ENCODE assay signal across 12 cellular contexts in genomic region chr10:26869528-26869927, GRCh38. TPM values are rescaled to one million over a fixed set of nuclear protein-coding genes. Genes with fewer than 3 reads are reported as not detected.
DNase-seq lines count a peak whose midpoint lies in the region; ATAC-seq and TF ChIP-seq lines count a peak whose summit lies in the region.
"Had no signal": no experiment of that assay in that cellular context is flagged by ENCODE, and none has a peak within 500 bp of the region (broad histone marks: within the 10 kb centered on the region; RNA-seq: fewer than 3 reads in every experiment).

No MANE protein-coding gene starts in this region.

- intact Hi-C loops in upper lobe of right lung (cut with DNase I) = no loop called here

- no peaks in the 10 kb centered on the region for H3K36me3 Mint-ChIP-seq in T-cell

- H3K4me1 ChIP-seq in esophagus (ENCODE audit: control insufficient read depth in 2 of 2, insufficient read depth in 2 of 2, low read length in 1 of 2) (peaks cover 0 to 4% of the 10 kb centered on the region in 2 donors), upper lobe of right lung (no peaks in the 10 kb centered on the region)
- H3K4me1 ChIP-seq: heart right ventricle had no signal

- ATAC-seq in T-cell (replicated peaks in 1 of 4) (peak; percentile 29 to 57 (median 45)), upper lobe of right lung (peak; percentile 48), HG03095 (IDR thresholded peaks at IDR 0.05; ENCODE audit: unreplicated experiment) (no peak)
- ATAC-seq: Panc1 had no signal

- no peak overlapping the region for H3K4me3 ChIP-seq in esophagus (ENCODE audit: low read depth in 1 of 2, low read length in 2 of 2)
- no peak overlapping the region for H3K4me3 ChIP-seq in upper lobe of right lung
- H3K4me3 ChIP-seq: heart right ventricle had no signal

- DNase-seq in stimulated activated CD4-positive, alpha-beta T cell treated with anti-CD3 and anti-CD28 coated beads, Interleukin-15, amount 100 ng/mL, for 24 hours = peak; percentile 32
- DNase-seq in stimulated activated CD4-positive, alpha-beta T cell treated with anti-CD3 and anti-CD28 coated beads, Interleukin-4, amount 100 ng/mL, for 1 hour = no peak
- DNase-seq in T-cell = no peak
- no peak for DNase-seq in upper lobe of right lung
- no peak for DNase-seq in midbrain (lab: John Stamatoyannopoulos, UW)
- DNase-seq in NCI-H1105 treated with DMSO at 0.1 percent for 48 hours (lab: John Stamatoyannopoulos, UW) = no peak
- DNase-seq: C1 segment of cervical spinal cord, heart right ventricle had no signal

- peaks cover 0 to 2% of the 10 kb centered on the region in 2 donors for H3K27me3 Mint-ChIP-seq in T-cell

- H3K27ac Mint-ChIP-seq in T-cell = peak overlapping the region; percentile 40 to 67
- H3K27ac Mint-ChIP-seq: nephron had no signal

- no peak for TF ChIP-seq CTCF in upper lobe of right lung (IDR thresholded peaks at IDR 0.05)

- POLR2A ChIA-PET in T-cell (lab: Charles Lee) = no interaction called here

- peaks cover 6 to 7% (median 6%) of the 10 kb centered on the region in 3 donors for H3K4me1 Mint-ChIP-seq in T-cell
- H3K4me1 Mint-ChIP-seq: nephron had no signal

- 32 to 42% methylated on average over 8 of the region's 8 CpGs for WGBS in esophagus, 2 donors

- H3K27ac ChIP-seq in esophagus (ENCODE audit: low read depth in 2 of 2, low read length in 1 of 2) = peak overlapping the region; percentile 22 to 66
- H3K27ac ChIP-seq in upper lobe of right lung = no peak overlapping the region
- H3K27ac ChIP-seq: heart right ventricle had no signal

- CTCF ChIA-PET in T-cell (lab: Charles Lee) = interaction anchor here in 1 of 2 donors (1.0 kb wide), 1 partner anchor 13 kb away, joined by 4 read pairs; no protein-coding TSS in a partner anchor

- no peaks in the 10 kb centered on the region for H3K27me3 ChIP-seq in esophagus (ENCODE audit: control insufficient read depth in 1 of 2, insufficient read depth in 2 of 2, low read length in 2 of 2)
- no peaks in the 10 kb centered on the region for H3K27me3 ChIP-seq in upper lobe of right lung

- H3K4me3 Mint-ChIP-seq in T-cell = peak overlapping the region in 1 of 3 donors; percentile 10
- H3K4me3 Mint-ChIP-seq: nephron had no signal

- no peaks in the 10 kb centered on the region for H3K9me3 ChIP-seq in esophagus (ENCODE audit: control insufficient read depth in 2 of 2, insufficient read depth in 1 of 2, low read depth in 1 of 2, low read length in 1 of 2)
- no peaks in the 10 kb centered on the region for H3K9me3 ChIP-seq in upper lobe of right lung
- H3K9me3 ChIP-seq: heart right ventricle had no signal

- H3K36me3 ChIP-seq in esophagus (ENCODE audit: control insufficient read depth in 2 of 2, insufficient read depth in 2 of 2, low read length in 1 of 2) = no peaks in the 10 kb centered on the region
- H3K36me3 ChIP-seq in upper lobe of right lung = no peaks in the 10 kb centered on the region
- H3K36me3 ChIP-seq: heart right ventricle had no signal

- H3K9me3 Mint-ChIP-seq in T-cell = no peaks in the 10 kb centered on the region
- H3K9me3 Mint-ChIP-seq: nephron had no signal

RNA-seq across cellular contexts. Expression of gene ABI1, which starts 8.8 kb away (rescaled TPM):
- total RNA-seq in T-cell (10 to 100 TPM; 51.9 to 78.8 (median 60.0) TPM), upper lobe of right lung (52.4 TPM)
- polyA plus RNA-seq in esophagus = 10 to 100 TPM; 36.8 to 42.8 TPM
